ENCODE assay signal across 1 cellular context in the genomic region with DNA sequence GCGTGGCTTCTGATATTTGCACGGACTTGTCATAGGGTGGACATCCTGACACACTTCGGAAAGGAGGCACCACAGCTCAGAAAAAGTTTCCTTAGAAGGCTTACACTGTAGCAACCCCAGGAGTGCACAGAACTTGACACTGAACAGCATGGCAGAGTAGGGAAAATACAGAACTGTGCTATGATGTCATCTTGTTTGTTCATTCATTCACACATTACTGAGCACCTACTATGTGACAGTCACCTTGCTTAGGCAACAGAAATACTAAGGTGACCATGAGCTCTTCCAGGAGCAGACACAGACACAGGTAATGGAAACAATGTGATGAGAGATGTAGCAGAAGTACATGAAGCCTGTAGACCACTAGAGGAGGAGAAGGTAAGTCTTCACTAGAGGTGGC.
A peak's percentile ranks its signal among the peaks of the same experiment; 100 is the strongest.
TF ChIP-seq lines count a peak whose summit lies in the region.

No MANE protein-coding gene starts in this region.

TF ChIP-seq in K562, 482 proteins besides CTCF, POLR2A, EP300 and RAD21:
- TF ChIP-seq ETV1 (tag; conservative IDR thresholded peaks at IDR 0.05; ENCODE audit: low read depth) = no peak
- peak; percentile 16; the same call in 1 of the 2 replicates for TF ChIP-seq ATF7 (IDR thresholded peaks at IDR 0.05)
- no peak for TF ChIP-seq FIP1L1 (IDR thresholded peaks at IDR 0.05; ENCODE audit: low read depth, low read length, poor library complexity, severe bottlenecking)
